Comparison of ENCODE assay signal across 8 cellular contexts in the genomic region with DNA sequence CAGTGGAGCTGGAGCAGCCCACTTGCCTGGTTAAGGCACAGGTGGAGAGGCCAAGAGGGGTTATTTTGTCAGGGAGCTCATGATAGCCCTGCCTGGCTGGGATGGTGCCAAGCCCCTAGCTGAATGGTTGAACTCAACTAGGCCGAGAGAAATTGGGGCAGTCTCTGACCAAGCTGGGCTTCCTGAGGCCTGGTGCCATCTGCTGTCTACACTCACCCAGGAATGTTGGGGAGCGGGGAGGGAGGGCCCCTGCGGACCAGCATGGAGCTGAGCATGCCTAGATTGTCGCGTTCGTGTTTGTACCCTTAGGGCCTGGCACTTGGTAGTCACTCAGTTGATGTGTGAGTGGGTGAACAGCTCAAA. TPM values are rescaled to one million over a fixed set of nuclear protein-coding genes. Genes with fewer than 3 reads are reported as not detected.
DNase-seq lines count a peak whose midpoint lies in the region; TF ChIP-seq lines count a peak whose summit lies in the region.

No MANE protein-coding gene starts in this region.

- peak overlapping the region; percentile 97 for H3K4me2 ChIP-seq in SU-DHL-6 (ENCODE audit: low read depth, low read length, poor library complexity, severe bottlenecking)

- peaks cover 34% of the 10 kb centered on the region for H3K79me2 ChIP-seq in SU-DHL-6 (ENCODE audit: insufficient read depth, low read length)

- no peak overlapping the region; the same call in 1 of the 2 replicates for H3K27ac ChIP-seq in SU-DHL-6 (ENCODE audit: low read depth, low read length)

- H3K4me3 ChIP-seq in GM12864 (ENCODE audit: low read depth, low read length) = peak overlapping the region; percentile 96
- peak overlapping the region; percentile 86 for H3K4me3 ChIP-seq in SU-DHL-6 (ENCODE audit: insufficient read depth, low read length, poor library complexity, severe bottlenecking)
- H3K4me3 ChIP-seq in fibroblast of the aortic adventitia (ENCODE audit: low read depth, low read length) = peak overlapping the region; percentile 95

- no peak overlapping the region for H2AFZ ChIP-seq in SU-DHL-6 (ENCODE audit: low read depth, low read length, severe bottlenecking)

- H4K20me1 ChIP-seq in SU-DHL-6 (ENCODE audit: low read depth, low read length) = no peaks in the 10 kb centered on the region; the same call in 1 of the 2 replicates

- no peaks in the 10 kb centered on the region for H3K27me3 ChIP-seq in SU-DHL-6 (ENCODE audit: low read length)

- H3K9ac ChIP-seq in SU-DHL-6 (ENCODE audit: low read length) = peak overlapping the region; percentile 97

- POLR2A ChIA-PET in GM10248 (lab: Yijun Ruan, JAX) = interaction anchor here (0.8 to 3.0 kb wide), 3 partner anchors 15 to 79 kb away, joined by 3 to 11 read pairs (median 4); partner anchors contain the start of gene OGG1

- H3K36me3 ChIP-seq in SU-DHL-6 (ENCODE audit: low read length) = 0 out of 2 replicates have a peak, but pooled peaks cover 6% of the 10 kb centered on the region

- H3F3A ChIP-seq in SU-DHL-6 (ENCODE audit: insufficient read depth) = 0 out of 2 replicates have a peak, but pooled peaks cover 2% of the 10 kb centered on the region

- no peaks in the 10 kb centered on the region for H3K9me3 ChIP-seq in SU-DHL-6 (ENCODE audit: insufficient read depth, low read length)

- H3K9me2 ChIP-seq in SU-DHL-6 (replicated peaks; ENCODE audit: insufficient read depth, low read length) = no peaks in the 10 kb centered on the region

- TF ChIP-seq CTCF in GM12864 (IDR thresholded peaks at IDR 0.05; ENCODE audit: low read depth, low read length, missing control alignments) (no peak), SU-DHL-6 (IDR thresholded peaks at IDR 0.05; ENCODE audit: insufficient read depth, low read length, poor library complexity, severe bottlenecking) (no peak), fibroblast of the aortic adventitia (IDR thresholded peaks at IDR 0.05; ENCODE audit: insufficient read depth, low read length) (no peak), GM10248 (IDR thresholded peaks at IDR 0.05; ENCODE audit: control extremely low read depth, extremely low read depth, low read depth, missing control alignments) (no peak)

- DNase-seq in GM12864 (ENCODE audit: low read depth) (no peak), fibroblast of the aortic adventitia (ENCODE audit: low read depth) (no peak), renal cortical epithelial cell (ENCODE audit: low read depth) (peak; percentile 7), NCI-H1436 (lab: John Stamatoyannopoulos, UW) (no peak), KG1 (lab: John Stamatoyannopoulos, UW) (no peak), GM10248 (ENCODE audit: extremely low spot score) (no peak), putamen (ENCODE audit: low spot score) (no peak)

- CTCF ChIA-PET in GM10248 (lab: Yijun Ruan, JAX) = interaction anchor here (0.7 to 3.7 kb wide), 7 partner anchors 10 to 531 kb away, joined by 3 to 26 read pairs (median 4); partner anchors contain the start of gene OGG1

RNA-seq across cellular contexts. Expression of gene BRPF1, which starts 1.2 kb away (rescaled TPM):
- total RNA-seq in fibroblast of the aortic adventitia (ENCODE audit: low replicate concordance) = 7.8 and 13.9 TPM in 2 replicates
- total RNA-seq in renal cortical epithelial cell = 15.5 and 23.6 TPM in 2 replicates

RNA-seq across cellular contexts. Expression of gene OGG1, which starts 17.0 kb away (rescaled TPM):
- total RNA-seq in fibroblast of the aortic adventitia (ENCODE audit: low replicate concordance) = 32.1 and 55.0 TPM in 2 replicates
- 6.1 and 11.9 TPM in 2 replicates for total RNA-seq in renal cortical epithelial cell

RNA-seq across cellular contexts. Expression of gene CPNE9, which starts 29.1 kb away (rescaled TPM):
- total RNA-seq in fibroblast of the aortic adventitia (ENCODE audit: low replicate concordance) = not detected in 2 replicates
- total RNA-seq in renal cortical epithelial cell = not detected in 2 replicates

RNA-seq across cellular contexts. Expression of gene CAMK1, which starts 37.0 kb away (rescaled TPM):
- total RNA-seq in fibroblast of the aortic adventitia (ENCODE audit: low replicate concordance) (24.5 and 41.5 TPM in 2 replicates), renal cortical epithelial cell (28.7 and 38.7 TPM in 2 replicates)

RNA-seq across cellular contexts. Expression of gene TADA3, which starts 59.5 kb away (rescaled TPM):
- total RNA-seq in fibroblast of the aortic adventitia (ENCODE audit: low replicate concordance) = 73.8 and 74.2 TPM in 2 replicates
- total RNA-seq in renal cortical epithelial cell = 55.2 and 57.5 TPM in 2 replicates
